In genomic region chr12:12191008-12191407, GRCh38 we compare ENCODE assay signal across 18 cellular contexts.
"Had no signal": no experiment of that assay in that cellular context is flagged by ENCODE, and none has a peak within 500 bp of the region (broad histone marks: within the 10 kb centered on the region; RNA-seq: fewer than 3 reads in every experiment).

No MANE protein-coding gene starts in this region.

- H3K4me1 Mint-ChIP-seq: activated CD4-positive, alpha-beta T cell treated with anti-CD3 and anti-CD28 coated beads, Interleukin-2, amount 10 ng/mL, durations not matched to agents 7 days and 5 days; immature natural killer cell had no signal

- H3K27ac ChIP-seq: breast epithelium, dorsolateral prefrontal cortex, foreskin keratinocyte, lower lobe of right lung, psoas muscle, sigmoid colon had no signal

- H3K4me1 ChIP-seq: breast epithelium, lower lobe of right lung had no signal

- H3K4me3 ChIP-seq: breast epithelium, dorsolateral prefrontal cortex, lower lobe of right lung, mucosa of descending colon, psoas muscle, sigmoid colon had no signal

- H3K9me3 ChIP-seq: breast epithelium, lower lobe of right lung, mucosa of descending colon, psoas muscle, sigmoid colon had no signal

- H3K36me3 ChIP-seq: breast epithelium, lower lobe of right lung, sigmoid colon had no signal

- H3K36me3 Mint-ChIP-seq: immature natural killer cell had no signal

- H3K4me3 Mint-ChIP-seq: activated CD4-positive, alpha-beta T cell treated with anti-CD3 and anti-CD28 coated beads, Interleukin-2, amount 10 ng/mL, durations not matched to agents 7 days and 5 days; immature natural killer cell; naive thymus-derived CD8-positive, alpha-beta T cell had no signal

- H3K27me3 ChIP-seq: breast epithelium, dorsolateral prefrontal cortex, foreskin keratinocyte, sigmoid colon had no signal

- ATAC-seq: foreskin keratinocyte; left cardiac atrium; lower lobe of right lung; mucosa of descending colon; naive thymus-derived CD8-positive, alpha-beta T cell had no signal

- DNase-seq: activated CD4-positive, alpha-beta T cell treated with anti-CD3 and anti-CD28 coated beads, Interleukin-2, amount 10 ng/mL, durations not matched to agents 7 days and 5 days; activated CD4-positive, CD25-positive, alpha-beta regulatory T cell; dorsolateral prefrontal cortex; foreskin keratinocyte; immature natural killer cell; left cardiac atrium; lower lobe of right lung; mucosa of descending colon; naive thymus-derived CD8-positive, alpha-beta T cell; occipital lobe; psoas muscle; sigmoid colon; stimulated activated CD4-positive, alpha-beta T cell treated with anti-CD3 and anti-CD28 coated beads, Interleukin-2, amount 100 ng/mL, for 24 hours; stimulated activated naive CD4-positive, alpha-beta T cell; substantia nigra; trophoblast cell had no signal

- H3K27ac Mint-ChIP-seq: activated CD4-positive, alpha-beta T cell treated with anti-CD3 and anti-CD28 coated beads, Interleukin-2, amount 10 ng/mL, durations not matched to agents 7 days and 5 days; activated naive CD4-positive, alpha-beta T cell treated with anti-CD3 and anti-CD28 coated beads, Interleukin-2, amount 50 U/mL, for 72 hours; immature natural killer cell; naive thymus-derived CD8-positive, alpha-beta T cell had no signal

- H3K9me3 Mint-ChIP-seq: activated CD4-positive, alpha-beta T cell treated with anti-CD3 and anti-CD28 coated beads, Interleukin-2, amount 10 ng/mL, durations not matched to agents 7 days and 5 days; activated naive CD4-positive, alpha-beta T cell treated with anti-CD3 and anti-CD28 coated beads, Interleukin-2, amount 50 U/mL, for 72 hours had no signal
